ENCODE assay signal across 1 cellular context in the genomic region with DNA sequence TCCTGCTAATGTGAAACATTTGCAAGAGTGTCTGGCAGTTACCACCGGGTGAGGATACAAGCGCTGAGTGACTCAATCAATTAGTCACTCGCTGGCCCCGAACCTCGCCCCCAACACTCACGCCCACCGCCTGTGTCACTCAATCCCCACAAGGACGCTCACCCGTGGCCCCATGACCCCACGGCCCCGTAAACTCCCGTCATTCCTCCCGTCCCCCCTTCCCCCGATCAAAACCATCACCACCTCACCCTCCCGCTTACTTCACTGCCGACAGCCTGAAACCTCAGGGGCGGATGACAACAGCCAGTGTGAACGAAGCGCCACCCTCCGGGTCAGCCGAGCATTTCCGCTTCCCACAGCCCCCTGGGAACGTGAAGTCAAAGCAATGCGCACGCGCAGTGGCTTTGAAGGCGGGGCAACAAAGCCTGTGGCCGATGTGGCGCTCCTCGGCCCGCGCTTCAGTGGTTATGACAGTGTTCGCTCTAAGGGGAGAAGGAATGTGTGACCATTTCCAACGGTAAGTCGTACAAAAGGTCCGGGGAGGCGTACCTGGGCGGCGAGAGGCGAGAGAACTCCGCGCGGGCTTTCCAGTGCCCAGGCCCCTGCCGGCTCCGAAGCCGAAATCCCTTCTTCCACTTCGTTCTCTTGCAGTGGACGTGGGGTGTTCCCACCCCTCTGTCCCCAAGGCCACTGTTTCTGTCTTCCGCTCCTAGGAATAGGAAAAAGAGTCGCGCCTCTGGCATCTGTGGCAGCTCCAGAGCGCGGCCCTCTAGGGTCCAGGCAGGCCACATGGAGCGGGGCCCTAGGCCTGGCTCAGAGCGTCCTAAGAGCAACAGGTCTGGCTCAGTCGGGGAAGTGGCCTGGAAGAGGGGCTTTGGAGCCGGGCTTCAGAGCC.
A peak's percentile ranks its signal among the peaks of the same experiment; 100 is the strongest.
TF ChIP-seq lines count a peak whose summit lies in the region.

A gene (minus strand): TSS at position 311 of the 895 bp plus-strand sequence. CDS start 3,334 bp downstream, outside the sequence.

TF ChIP-seq in HepG2, 621 proteins besides CTCF, POLR2A, EP300 and RAD21 (continued from another document and continues in another):
- TF ChIP-seq, protein P1, sequence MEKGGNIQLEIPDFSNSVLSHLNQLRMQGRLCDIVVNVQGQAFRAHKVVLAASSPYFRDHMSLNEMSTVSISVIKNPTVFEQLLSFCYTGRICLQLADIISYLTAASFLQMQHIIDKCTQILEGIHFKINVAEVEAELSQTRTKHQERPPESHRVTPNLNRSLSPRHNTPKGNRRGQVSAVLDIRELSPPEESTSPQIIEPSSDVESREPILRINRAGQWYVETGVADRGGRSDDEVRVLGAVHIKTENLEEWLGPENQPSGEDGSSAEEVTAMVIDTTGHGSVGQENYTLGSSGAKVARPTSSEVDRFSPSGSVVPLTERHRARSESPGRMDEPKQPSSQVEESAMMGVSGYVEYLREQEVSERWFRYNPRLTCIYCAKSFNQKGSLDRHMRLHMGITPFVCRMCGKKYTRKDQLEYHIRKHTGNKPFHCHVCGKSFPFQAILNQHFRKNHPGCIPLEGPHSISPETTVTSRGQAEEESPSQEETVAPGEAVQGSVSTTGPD (CRISPR knock-in tag; IDR thresholded peaks at IDR 0.05) = no peak
- TF ChIP-seq MAFK (conservative IDR thresholded peaks at IDR 0.05 in 1 of 2, IDR thresholded peaks at IDR 0.05 in 1 of 2; ENCODE audit: low read length in 2 of 2) (no peak), ZNF557 (CRISPR knock-in tag; IDR thresholded peaks at IDR 0.05) (no peak), BORCS8-MEF2B (CRISPR knock-in tag; IDR thresholded peaks at IDR 0.05) (no peak), KDM4B (CRISPR knock-in tag; IDR thresholded peaks at IDR 0.05) (no peak), SNAPC2 (CRISPR knock-in tag; IDR thresholded peaks at IDR 0.05) (no peak), ZNF256 (CRISPR knock-in tag; conservative IDR thresholded peaks at IDR 0.05) (no peak), ZNF749 (CRISPR knock-in tag; IDR thresholded peaks at IDR 0.05; ENCODE audit: borderline replicate concordance) (no peak), ZNF776 (CRISPR knock-in tag; IDR thresholded peaks at IDR 0.05) (no peak), AGO1 (IDR thresholded peaks at IDR 0.05; ENCODE audit: low read depth, low read length, poor library complexity, severe bottlenecking) (no peak), EED (CRISPR knock-in tag; IDR thresholded peaks at IDR 0.05) (no peak), DNMT3B (CRISPR knock-in tag; conservative IDR thresholded peaks at IDR 0.05) (no peak), ZFYVE20 (CRISPR knock-in tag; IDR thresholded peaks at IDR 0.05; ENCODE audit: borderline replicate concordance, low read depth) (no peak), ATM (IDR thresholded peaks at IDR 0.05; ENCODE audit: borderline replicate concordance) (no peak), HNRNPUL1 (IDR thresholded peaks at IDR 0.05; ENCODE audit: low read depth, low read length) (no peak), ZNF83 (CRISPR knock-in tag; IDR thresholded peaks at IDR 0.05; ENCODE audit: borderline replicate concordance) (no peak), ZNF44 (CRISPR knock-in tag; IDR thresholded peaks at IDR 0.05) (no peak), TCF12 (IDR thresholded peaks at IDR 0.05) (no peak), TCF12 (CRISPR knock-in tag; IDR thresholded peaks at IDR 0.05) (no peak), SUZ12 (IDR thresholded peaks at IDR 0.05; ENCODE audit: low read depth, low read length) (no peak), HES4 (CRISPR knock-in tag; IDR thresholded peaks at IDR 0.05; ENCODE audit: borderline replicate concordance) (0 out of 2 replicates have a peak, but pooled peaks have one; percentile 23), GATAD1 (CRISPR knock-in tag; IDR thresholded peaks at IDR 0.05) (peak; percentile 88), SPEN (CRISPR knock-in tag; IDR thresholded peaks at IDR 0.05; ENCODE audit: low read depth) (peak; percentile 79), CBX2 (IDR thresholded peaks at IDR 0.05; ENCODE audit: low read depth, low read length) (no peak), CBX2 (CRISPR knock-in tag; IDR thresholded peaks at IDR 0.05; ENCODE audit: low read depth) (no peak), ERF (CRISPR knock-in tag; IDR thresholded peaks at IDR 0.05) (no peak), ZNF143 (CRISPR knock-in tag; IDR thresholded peaks at IDR 0.05) (peak; percentile 85), ZMAT3 (CRISPR knock-in tag; conservative IDR thresholded peaks at IDR 0.05) (peak; percentile 70; the same call in 1 of the 2 replicates), ZNF501 (CRISPR knock-in tag; IDR thresholded peaks at IDR 0.05) (peak; percentile 48; the same call in 1 of the 2 replicates), IKZF4 (CRISPR knock-in tag; IDR thresholded peaks at IDR 0.05; ENCODE audit: borderline replicate concordance, low read depth, not compliant biosample characterization) (no peak), ZNF253 (CRISPR knock-in tag; IDR thresholded peaks at IDR 0.05; ENCODE audit: borderline replicate concordance) (no peak), REPIN1 (CRISPR knock-in tag; IDR thresholded peaks at IDR 0.05; ENCODE audit: borderline replicate concordance, low read depth) (no peak), CEBPG (CRISPR knock-in tag; IDR thresholded peaks at IDR 0.05) (peak; percentile 44; the same call in 1 of the 2 replicates), ZNF781 (CRISPR knock-in tag; IDR thresholded peaks at IDR 0.05; ENCODE audit: borderline replicate concordance, not compliant biosample characterization) (peak; percentile 80), TP53 (CRISPR knock-in tag; conservative IDR thresholded peaks at IDR 0.05) (no peak), SRSF1 (optimal IDR thresholded peaks at IDR 0.05; ENCODE audit: low read depth, low read length) (no peak)
- TF ChIP-seq, protein P2, sequence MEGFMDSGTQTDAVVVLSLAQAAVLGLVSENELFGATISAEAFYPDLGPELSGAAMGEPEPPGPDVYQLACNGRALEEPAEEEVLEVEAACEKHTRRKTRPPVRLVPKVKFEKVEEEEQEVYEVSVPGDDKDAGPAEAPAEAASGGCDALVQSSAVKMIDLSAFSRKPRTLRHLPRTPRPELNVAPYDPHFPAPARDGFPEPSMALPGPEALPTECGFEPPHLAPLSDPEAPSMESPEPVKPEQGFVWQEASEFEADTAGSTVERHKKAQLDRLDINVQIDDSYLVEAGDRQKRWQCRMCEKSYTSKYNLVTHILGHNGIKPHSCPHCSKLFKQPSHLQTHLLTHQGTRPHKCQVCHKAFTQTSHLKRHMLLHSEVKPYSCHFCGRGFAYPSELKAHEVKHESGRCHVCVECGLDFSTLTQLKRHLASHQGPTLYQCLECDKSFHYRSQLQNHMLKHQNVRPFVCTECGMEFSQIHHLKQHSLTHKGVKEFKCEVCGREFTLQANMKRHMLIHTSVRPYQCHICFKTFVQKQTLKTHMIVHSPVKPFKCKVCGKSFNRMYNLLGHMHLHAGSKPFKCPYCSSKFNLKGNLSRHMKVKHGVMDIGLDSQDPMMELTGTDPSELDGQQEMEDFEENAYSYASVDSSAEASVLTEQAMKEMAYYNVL (CRISPR knock-in tag; IDR thresholded peaks at IDR 0.05; ENCODE audit: borderline replicate concordance) = no peak
- TF ChIP-seq, protein P3, sequence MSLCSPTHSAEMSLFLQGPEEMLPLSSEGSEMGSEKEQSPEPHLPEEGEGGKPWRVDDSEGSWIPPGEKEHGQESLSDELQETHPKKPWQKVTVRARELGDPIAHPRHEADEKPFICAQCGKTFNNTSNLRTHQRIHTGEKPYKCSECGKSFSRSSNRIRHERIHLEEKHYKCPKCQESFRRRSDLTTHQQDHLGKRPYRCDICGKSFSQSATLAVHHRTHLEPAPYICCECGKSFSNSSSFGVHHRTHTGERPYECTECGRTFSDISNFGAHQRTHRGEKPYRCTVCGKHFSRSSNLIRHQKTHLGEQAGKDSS (CRISPR knock-in tag; IDR thresholded peaks at IDR 0.05; ENCODE audit: borderline replicate concordance, low read depth) = peak; percentile 17; the same call in 1 of the 2 replicates
- TF ChIP-seq, protein P4, sequence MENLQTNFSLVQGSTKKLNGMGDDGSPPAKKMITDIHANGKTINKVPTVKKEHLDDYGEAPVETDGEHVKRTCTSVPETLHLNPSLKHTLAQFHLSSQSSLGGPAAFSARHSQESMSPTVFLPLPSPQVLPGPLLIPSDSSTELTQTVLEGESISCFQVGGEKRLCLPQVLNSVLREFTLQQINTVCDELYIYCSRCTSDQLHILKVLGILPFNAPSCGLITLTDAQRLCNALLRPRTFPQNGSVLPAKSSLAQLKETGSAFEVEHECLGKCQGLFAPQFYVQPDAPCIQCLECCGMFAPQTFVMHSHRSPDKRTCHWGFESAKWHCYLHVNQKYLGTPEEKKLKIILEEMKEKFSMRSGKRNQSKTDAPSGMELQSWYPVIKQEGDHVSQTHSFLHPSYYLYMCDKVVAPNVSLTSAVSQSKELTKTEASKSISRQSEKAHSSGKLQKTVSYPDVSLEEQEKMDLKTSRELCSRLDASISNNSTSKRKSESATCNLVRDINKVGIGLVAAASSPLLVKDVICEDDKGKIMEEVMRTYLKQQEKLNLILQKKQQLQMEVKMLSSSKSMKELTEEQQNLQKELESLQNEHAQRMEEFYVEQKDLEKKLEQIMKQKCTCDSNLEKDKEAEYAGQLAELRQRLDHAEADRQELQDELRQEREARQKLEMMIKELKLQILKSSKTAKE (CRISPR knock-in tag; IDR thresholded peaks at IDR 0.05; ENCODE audit: borderline replicate concordance) = 0 out of 2 replicates have a peak, but pooled peaks have one; percentile 20
- TF ChIP-seq, protein P5, sequence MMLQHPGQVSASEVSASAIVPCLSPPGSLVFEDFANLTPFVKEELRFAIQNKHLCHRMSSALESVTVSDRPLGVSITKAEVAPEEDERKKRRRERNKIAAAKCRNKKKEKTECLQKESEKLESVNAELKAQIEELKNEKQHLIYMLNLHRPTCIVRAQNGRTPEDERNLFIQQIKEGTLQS (CRISPR knock-in tag; IDR thresholded peaks at IDR 0.05) = no peak
- TF ChIP-seq, protein P6, sequence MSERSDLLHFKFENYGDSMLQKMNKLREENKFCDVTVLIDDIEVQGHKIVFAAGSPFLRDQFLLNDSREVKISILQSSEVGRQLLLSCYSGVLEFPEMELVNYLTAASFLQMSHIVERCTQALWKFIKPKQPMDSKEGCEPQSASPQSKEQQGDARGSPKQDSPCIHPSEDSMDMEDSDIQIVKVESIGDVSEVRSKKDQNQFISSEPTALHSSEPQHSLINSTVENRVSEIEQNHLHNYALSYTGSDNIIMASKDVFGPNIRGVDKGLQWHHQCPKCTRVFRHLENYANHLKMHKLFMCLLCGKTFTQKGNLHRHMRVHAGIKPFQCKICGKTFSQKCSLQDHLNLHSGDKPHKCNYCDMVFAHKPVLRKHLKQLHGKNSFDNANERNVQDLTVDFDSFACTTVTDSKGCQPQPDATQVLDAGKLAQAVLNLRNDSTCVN (CRISPR knock-in tag; IDR thresholded peaks at IDR 0.05; ENCODE audit: borderline replicate concordance) = no peak
- TF ChIP-seq, protein P7, sequence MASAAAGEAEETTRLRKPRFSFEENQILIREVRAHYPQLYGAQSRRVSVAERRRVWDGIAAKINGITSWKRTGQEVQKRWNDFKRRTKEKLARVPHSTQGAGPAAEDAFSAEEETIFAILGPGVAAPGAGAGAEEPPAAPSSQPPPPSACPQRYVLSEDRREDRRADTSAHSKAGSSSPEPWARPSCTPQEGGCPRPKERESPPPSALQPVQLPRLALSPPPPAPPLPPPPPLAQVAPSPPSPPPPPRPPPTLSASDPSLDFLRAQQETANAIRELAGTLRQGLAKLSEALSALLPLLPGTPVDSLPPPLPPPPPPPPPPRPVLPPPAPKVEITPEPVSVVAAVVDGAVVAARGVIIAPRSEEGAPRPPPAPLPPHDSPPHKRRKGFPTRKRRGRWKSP (CRISPR knock-in tag; IDR thresholded peaks at IDR 0.05) = no peak
- TF ChIP-seq, protein P8, sequence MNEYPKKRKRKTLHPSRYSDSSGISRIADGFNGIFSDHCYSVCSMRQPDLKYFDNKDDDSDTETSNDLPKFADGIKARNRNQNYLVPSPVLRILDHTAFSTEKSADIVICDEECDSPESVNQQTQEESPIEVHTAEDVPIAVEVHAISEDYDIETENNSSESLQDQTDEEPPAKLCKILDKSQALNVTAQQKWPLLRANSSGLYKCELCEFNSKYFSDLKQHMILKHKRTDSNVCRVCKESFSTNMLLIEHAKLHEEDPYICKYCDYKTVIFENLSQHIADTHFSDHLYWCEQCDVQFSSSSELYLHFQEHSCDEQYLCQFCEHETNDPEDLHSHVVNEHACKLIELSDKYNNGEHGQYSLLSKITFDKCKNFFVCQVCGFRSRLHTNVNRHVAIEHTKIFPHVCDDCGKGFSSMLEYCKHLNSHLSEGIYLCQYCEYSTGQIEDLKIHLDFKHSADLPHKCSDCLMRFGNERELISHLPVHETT (CRISPR knock-in tag; conservative IDR thresholded peaks at IDR 0.05) = no peak
- TF ChIP-seq, protein P9, sequence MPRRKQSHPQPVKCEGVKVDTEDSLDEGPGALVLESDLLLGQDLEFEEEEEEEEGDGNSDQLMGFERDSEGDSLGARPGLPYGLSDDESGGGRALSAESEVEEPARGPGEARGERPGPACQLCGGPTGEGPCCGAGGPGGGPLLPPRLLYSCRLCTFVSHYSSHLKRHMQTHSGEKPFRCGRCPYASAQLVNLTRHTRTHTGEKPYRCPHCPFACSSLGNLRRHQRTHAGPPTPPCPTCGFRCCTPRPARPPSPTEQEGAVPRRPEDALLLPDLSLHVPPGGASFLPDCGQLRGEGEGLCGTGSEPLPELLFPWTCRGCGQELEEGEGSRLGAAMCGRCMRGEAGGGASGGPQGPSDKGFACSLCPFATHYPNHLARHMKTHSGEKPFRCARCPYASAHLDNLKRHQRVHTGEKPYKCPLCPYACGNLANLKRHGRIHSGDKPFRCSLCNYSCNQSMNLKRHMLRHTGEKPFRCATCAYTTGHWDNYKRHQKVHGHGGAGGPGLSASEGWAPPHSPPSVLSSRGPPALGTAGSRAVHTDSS (CRISPR knock-in tag; conservative IDR thresholded peaks at IDR 0.05) = no peak
- TF ChIP-seq, protein P10, sequence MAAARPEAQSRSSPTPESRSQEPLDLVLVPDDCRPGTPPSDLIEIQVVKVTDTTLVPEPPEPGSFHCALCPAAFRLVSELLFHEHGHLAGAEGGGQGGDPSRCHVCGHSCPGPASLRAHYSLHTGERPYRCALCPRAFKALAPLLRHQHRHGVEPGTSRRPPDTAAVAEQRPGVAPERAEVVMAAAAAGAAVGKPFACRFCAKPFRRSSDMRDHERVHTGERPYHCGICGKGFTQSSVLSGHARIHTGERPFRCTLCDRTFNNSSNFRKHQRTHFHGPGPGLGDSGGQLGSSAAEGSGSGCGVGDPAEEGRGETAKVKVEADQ (CRISPR knock-in tag; IDR thresholded peaks at IDR 0.05; ENCODE audit: borderline replicate concordance) = no peak
- TF ChIP-seq, protein P11, sequence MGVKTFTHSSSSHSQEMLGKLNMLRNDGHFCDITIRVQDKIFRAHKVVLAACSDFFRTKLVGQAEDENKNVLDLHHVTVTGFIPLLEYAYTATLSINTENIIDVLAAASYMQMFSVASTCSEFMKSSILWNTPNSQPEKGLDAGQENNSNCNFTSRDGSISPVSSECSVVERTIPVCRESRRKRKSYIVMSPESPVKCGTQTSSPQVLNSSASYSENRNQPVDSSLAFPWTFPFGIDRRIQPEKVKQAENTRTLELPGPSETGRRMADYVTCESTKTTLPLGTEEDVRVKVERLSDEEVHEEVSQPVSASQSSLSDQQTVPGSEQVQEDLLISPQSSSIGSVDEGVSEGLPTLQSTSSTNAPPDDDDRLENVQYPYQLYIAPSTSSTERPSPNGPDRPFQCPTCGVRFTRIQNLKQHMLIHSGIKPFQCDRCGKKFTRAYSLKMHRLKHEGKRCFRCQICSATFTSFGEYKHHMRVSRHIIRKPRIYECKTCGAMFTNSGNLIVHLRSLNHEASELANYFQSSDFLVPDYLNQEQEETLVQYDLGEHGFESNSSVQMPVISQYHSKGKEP (CRISPR knock-in tag; IDR thresholded peaks at IDR 0.05) = no peak
- TF ChIP-seq, protein P12, sequence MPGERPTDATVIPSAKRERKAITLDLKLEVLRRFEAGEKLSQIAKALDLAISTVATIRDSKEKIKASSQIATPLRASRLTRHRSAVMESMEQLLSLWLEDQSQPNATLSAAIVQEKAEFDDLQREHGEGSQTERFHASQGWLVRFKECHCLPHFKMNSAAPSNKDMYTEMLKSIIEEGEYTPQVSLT (CRISPR knock-in tag; IDR thresholded peaks at IDR 0.05; ENCODE audit: borderline replicate concordance, low read depth) = no peak
